ENCODE assay signal across 8 cellular contexts in genomic region chr1:42963378-42964005, GRCh38. TPM values are rescaled to one million over a fixed set of nuclear protein-coding genes. Genes with fewer than 3 reads are reported as not detected.
DNase-seq lines count a peak whose midpoint lies in the region; ATAC-seq and TF ChIP-seq lines count a peak whose summit lies in the region.

No MANE protein-coding gene starts in this region.

- H3K4me3 Mint-ChIP-seq in activated naive CD8-positive, alpha-beta T cell treated with anti-CD3 and anti-CD28 coated beads for 36 hours: peak overlapping the region; percentile 4

- peaks cover 3% of the 10 kb centered on the region for H3K27me3 Mint-ChIP-seq in activated naive CD8-positive, alpha-beta T cell treated with anti-CD3 and anti-CD28 coated beads for 36 hours

- H3K4me1 ChIP-seq in HUES6 (ENCODE audit: control insufficient read depth, insufficient read depth, low read length): peaks cover 50% of the 10 kb centered on the region
- peaks cover 36% of the 10 kb centered on the region for H3K4me1 ChIP-seq in iPS-20b (ENCODE audit: insufficient read depth, low read length)

- H3K9me3 Mint-ChIP-seq in activated naive CD8-positive, alpha-beta T cell treated with anti-CD3 and anti-CD28 coated beads for 36 hours: no peaks in the 10 kb centered on the region

- H3K27ac ChIP-seq in HUES6 (ENCODE audit: low read depth, low read length) (peak overlapping the region; percentile 48), iPS-20b (ENCODE audit: low read length) (peak overlapping the region; percentile 91)

- no peak overlapping the region for H3K27ac Mint-ChIP-seq in activated naive CD8-positive, alpha-beta T cell treated with anti-CD3 and anti-CD28 coated beads for 36 hours

- peaks cover 2% of the 10 kb centered on the region for H3K36me3 Mint-ChIP-seq in activated naive CD8-positive, alpha-beta T cell treated with anti-CD3 and anti-CD28 coated beads for 36 hours

- peaks cover 28% of the 10 kb centered on the region for H3K4me1 Mint-ChIP-seq in activated naive CD8-positive, alpha-beta T cell treated with anti-CD3 and anti-CD28 coated beads for 36 hours

- no peak for ATAC-seq in GM18505 (IDR thresholded peaks at IDR 0.05; ENCODE audit: unreplicated experiment)

- H3K36me3 ChIP-seq in HUES6 (ENCODE audit: control insufficient read depth, insufficient read depth, low read length): no peaks in the 10 kb centered on the region
- no peaks in the 10 kb centered on the region; the same call in 1 of the 2 replicates for H3K36me3 ChIP-seq in iPS-20b (ENCODE audit: insufficient read depth, low read depth, low read length)

- H3K4me3 ChIP-seq in AG09309 (ENCODE audit: control insufficient read depth, low read depth, low read length) (peak overlapping the region; percentile 8; the same call in 1 of the 2 replicates), HUES6 (ENCODE audit: low read depth, low read length) (0 out of 2 replicates have a peak overlapping the region, but pooled peaks have one; percentile 33), iPS-20b (ENCODE audit: low read length) (peak overlapping the region; percentile 53; the same call in 1 of the 2 replicates)

- no peak for TF ChIP-seq CTCF in AG09309 (IDR thresholded peaks at IDR 0.05; ENCODE audit: control insufficient read depth, insufficient read depth, low read depth, low read length, missing control alignments)

- H3K9ac ChIP-seq in HUES6 (ENCODE audit: low read length) (peak overlapping the region; percentile 74), iPS-20b (ENCODE audit: low read depth, low read length) (peak overlapping the region; percentile 77; the same call in 1 of the 2 replicates)

- H3K27me3 ChIP-seq in HUES6 (ENCODE audit: control insufficient read depth, insufficient read depth, low read length) (no peaks in the 10 kb centered on the region), iPS-20b (ENCODE audit: insufficient read depth, low read length) (no peaks in the 10 kb centered on the region)

- TF ChIP-seq POLR2A in GM18505 (IDR thresholded peaks at IDR 0.05; ENCODE audit: borderline replicate concordance, extremely low read depth, insufficient read depth, insufficient read length): no peak

- no peaks in the 10 kb centered on the region for H3K9me3 ChIP-seq in HUES6 (ENCODE audit: control insufficient read depth, insufficient read depth, low read depth, low read length)
- no peaks in the 10 kb centered on the region for H3K9me3 ChIP-seq in iPS-20b (ENCODE audit: insufficient read depth, low read depth, low read length)

- DNase-seq in AG09309 (ENCODE audit: low read depth) (no peak), NCI-H128 (lab: John Stamatoyannopoulos, UW; ENCODE audit: unreplicated experiment) (no peak)
- peak; percentile 32 for DNase-seq in activated naive CD8-positive, alpha-beta T cell treated with anti-CD3 and anti-CD28 coated beads for 36 hours
- no peak for DNase-seq in stimulated activated naive CD4-positive, alpha-beta T cell treated with Interleukin-2 at 50 U/mL for 16 hours (lab: John Stamatoyannopoulos, UW)
- no peak for DNase-seq in activated CD8-positive, alpha-beta memory T cell treated with anti-CD3 and anti-CD28 coated beads for 24 hours

RNA-seq across cellular contexts. Expression of gene SLC2A1, which starts 4.8 kb away (rescaled TPM):
- 100 to 1,000 TPM; 105 to 114 TPM for total RNA-seq in activated naive CD8-positive, alpha-beta T cell treated with anti-CD3 and anti-CD28 coated beads for 36 hours
